Comparison of ENCODE assay signal across 16 cellular contexts in the genomic region with DNA sequence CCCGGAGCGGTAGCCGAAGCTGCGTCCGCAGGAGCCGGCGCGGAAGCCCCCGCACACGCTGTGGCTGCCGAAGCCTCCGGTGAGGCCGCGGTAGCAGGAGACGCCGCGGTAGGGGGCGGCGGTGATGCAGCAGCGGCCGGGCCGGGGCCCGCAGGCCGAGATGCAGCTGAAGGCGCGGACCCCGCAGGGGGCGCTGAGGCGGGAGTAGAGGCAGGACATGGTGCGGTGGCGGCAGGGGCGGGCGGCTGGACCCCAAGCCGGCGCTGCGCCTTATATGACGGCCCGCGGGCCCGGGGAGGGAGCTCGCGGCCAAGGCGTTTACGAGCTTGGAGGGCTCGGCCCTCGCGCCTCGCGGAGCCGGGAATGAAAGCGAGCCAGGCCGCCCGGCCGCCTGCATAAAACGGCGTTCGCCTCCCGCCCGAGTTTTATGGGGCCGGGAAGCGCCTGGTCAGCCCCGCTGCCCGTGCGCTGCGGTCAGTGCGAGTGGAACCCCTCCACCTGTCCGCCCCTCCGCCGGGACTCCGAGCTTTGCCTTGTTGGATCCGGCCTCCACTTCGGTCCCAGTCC. TPM values are rescaled to one million over a fixed set of nuclear protein-coding genes. Genes with fewer than 3 reads are reported as not detected.
DNase-seq lines count a peak whose midpoint lies in the region; ATAC-seq, FAIRE-seq and TF ChIP-seq lines count a peak whose summit lies in the region.
"Had no signal": no experiment of that assay in that cellular context is flagged by ENCODE, and none has a peak within 500 bp of the region (broad histone marks: within the 10 kb centered on the region; RNA-seq: fewer than 3 reads in every experiment).

No MANE protein-coding gene starts in this region.

- H3K4me1 Mint-ChIP-seq in H9 = peaks cover 26% of the 10 kb centered on the region in 2 experiments

- H4K91ac ChIP-seq in H9 (ENCODE audit: insufficient read length, low read depth, low read length) = no peak overlapping the region

- intact Hi-C loops in spleen (cut with DNase I; ENCODE audit: low total_unique reads) = no loop called here
- intact Hi-C loops in sciatic nerve (cut with DNase I) = no loop called here

- peaks cover 0 to 26% (median 5%) of the 10 kb centered on the region in 3 experiments; a peak in 2 of 7 replicates for H3K36me3 Mint-ChIP-seq in H9 (ENCODE audit: insufficient read depth in 1 of 3, low read depth in 3 of 3)

- no peaks in the 10 kb centered on the region for H3K79me2 ChIP-seq in H9 (ENCODE audit: insufficient read depth, low read length)
- no peaks in the 10 kb centered on the region for H3K79me2 ChIP-seq in keratinocyte (ENCODE audit: control insufficient read depth, insufficient read depth, low read length)

- no peak overlapping the region for H3K23ac ChIP-seq in H9 (ENCODE audit: insufficient read length, low read depth, low read length)

- no peak overlapping the region for H2BK20ac ChIP-seq in H9 (ENCODE audit: low read depth, low read length, poor library complexity, severe bottlenecking)

- no peak overlapping the region for H2AFZ ChIP-seq in H9 (ENCODE audit: low read length)
- H2AFZ ChIP-seq in keratinocyte (ENCODE audit: control insufficient read depth, low read length) = no peak overlapping the region

- H3K23me2 ChIP-seq in H9 (ENCODE audit: insufficient read length, low read depth, low read length, poor library complexity, severe bottlenecking) = no peaks in the 10 kb centered on the region

- WGBS in H9 (ENCODE audit: extremely low coverage, insufficient read length, low lambda C conversion rate) = no CpG with 5 or more reads among the region's 72 CpGs
- 6 to 16% (median 7%) methylated on average over 37 to 72 of the region's 72 CpGs for WGBS in spleen, 5 donors

- H3K27me3 Mint-ChIP-seq in H9 (ENCODE audit: low read depth) = peaks cover 88% of the 10 kb centered on the region

- H3K4me3 Mint-ChIP-seq in H9 = no peak overlapping the region; a peak in 1 of 5 replicates
- H3K4me3 Mint-ChIP-seq: stimulated activated naive CD8-positive, alpha-beta T cell treated with anti-CD3 and anti-CD28 coated beads, Interleukin-15, Interleukin-2, amounts not matched to agents 100 ng/mL and 50 ng/mL, for 24 hours had no signal

- peaks cover 15 to 28% of the 10 kb centered on the region in 2 experiments; a peak in 4 of 5 replicates for H3K9me3 Mint-ChIP-seq in H9
- H3K9me3 Mint-ChIP-seq: stimulated activated naive CD8-positive, alpha-beta T cell treated with anti-CD3 and anti-CD28 coated beads, Interleukin-15, Interleukin-2, amounts not matched to agents 100 ng/mL and 50 ng/mL, for 24 hours had no signal

- H3K18ac ChIP-seq in H9 (ENCODE audit: insufficient read length, low read depth, low read length) = no peak overlapping the region

- H3K4me3 ChIP-seq in coronary artery = peak overlapping the region; percentile 62
- no peak overlapping the region for H3K4me3 ChIP-seq in keratinocyte (ENCODE audit: control insufficient read depth in 2 of 3, extremely low read depth in 1 of 3, insufficient read depth in 2 of 3, low read depth in 1 of 3, low read length in 3 of 3)
- H3K4me3 ChIP-seq in spleen = peak overlapping the region in 2 of 8 donors; percentile 11 to 39
- H3K4me3 ChIP-seq: GM12878 had no signal

- H3K27ac ChIP-seq in H9 (ENCODE audit: insufficient read length, low read depth, low read length) = no peak overlapping the region
- peak overlapping the region in 1 of 2 donors; percentile 15 for H3K27ac ChIP-seq in coronary artery
- H3K27ac ChIP-seq in keratinocyte (ENCODE audit: control insufficient read depth, insufficient read depth, low read length) = no peak overlapping the region
- no peak overlapping the region for H3K27ac ChIP-seq in spleen

- H2BK12ac ChIP-seq in H9 (ENCODE audit: insufficient read length, low read depth, low read length) = no peak overlapping the region

- no peak overlapping the region for H4K8ac ChIP-seq in H9 (replicated peaks; ENCODE audit: insufficient read length, low read depth, low read length)

- no peak for TF ChIP-seq POLR2A in spleen (IDR thresholded peaks at IDR 0.05)

- H3K9me3 ChIP-seq in H9 (ENCODE audit: control insufficient read depth, low read depth, low read length) (no peaks in the 10 kb centered on the region), keratinocyte (ENCODE audit: control insufficient read depth, low read depth, low read length) (no peaks in the 10 kb centered on the region), spleen (no peaks in the 10 kb centered on the region)

- H4K5ac ChIP-seq in H9 (ENCODE audit: insufficient read length, low read depth, low read length) = no peak overlapping the region

- DNase-seq in H9 (peak; percentile 76), coronary artery (ENCODE audit: low spot score) (no peak), keratinocyte (ENCODE audit: low read depth, low spot score) (no peak), spleen (peak; percentile 72), sciatic nerve (ENCODE audit: low spot score) (no peak), NCI-H526 treated with DMSO at 0.1 percent for 48 hours (lab: John Stamatoyannopoulos, UW) (no peak), NCI-H2107 (lab: John Stamatoyannopoulos, UW) (no peak)
- DNase-seq: activated CD8-positive, alpha-beta memory T cell treated with anti-CD3 and anti-CD28 coated beads, Interleukin-2, amount 50 U/mL, for 4 hours; Calu3; naive thymus-derived CD4-positive, alpha-beta T cell; NCI-H1930; T1000 had no signal

- H3K9me1 ChIP-seq in keratinocyte (ENCODE audit: control insufficient read depth, extremely low read depth, insufficient read depth, low read length) = no peaks in the 10 kb centered on the region

- no peak overlapping the region for H3K9ac ChIP-seq in H9 (ENCODE audit: extremely low read depth, insufficient read length, low read length)
- no peak overlapping the region for H3K9ac ChIP-seq in keratinocyte (ENCODE audit: control insufficient read depth, extremely low read depth, insufficient read depth, low read length)

- dilution Hi-C loops in keratinocyte (cut with MboI; ENCODE audit: extremely low pct_ligation_motif_present, low sequenced_read_pairs) = no loop called here

- FAIRE-seq in keratinocyte (lab: Jason Lieb, UNC) = no peak
- FAIRE-seq: GM12878, HepG2 had no signal

- no peak overlapping the region for H3T11ph ChIP-seq in H9 (ENCODE audit: low read length)

- no peak overlapping the region; the same call in 1 of the 2 replicates for H3K14ac ChIP-seq in H9 (ENCODE audit: insufficient read depth, low read length)

- no peak overlapping the region for H2BK120ac ChIP-seq in H9 (ENCODE audit: low read depth, low read length, poor library complexity, severe bottlenecking)

- peak overlapping the region; percentile 16 for H3K4me2 ChIP-seq in H9 (ENCODE audit: insufficient read depth, insufficient read length, low read length)
- peak overlapping the region; percentile 33 for H3K4me2 ChIP-seq in keratinocyte (ENCODE audit: control insufficient read depth, extremely low read depth, insufficient read depth, low read depth, low read length)

- TF ChIP-seq CTCF in H9 (conservative IDR thresholded peaks at IDR 0.05) = peak; percentile 37; the same call in 1 of the 3 replicates
- TF ChIP-seq CTCF in coronary artery (IDR thresholded peaks at IDR 0.05) = no peak
- no peak for TF ChIP-seq CTCF in keratinocyte (optimal IDR thresholded peaks at IDR 0.05 in 1 of 3, IDR thresholded peaks at IDR 0.05 in 1 of 3, conservative IDR thresholded peaks at IDR 0.05 in 1 of 3; ENCODE audit: extremely low read depth in 1 of 3, insufficient read depth in 2 of 3, low read length in 3 of 3)
- TF ChIP-seq CTCF in spleen (IDR thresholded peaks at IDR 0.05 in 8 of 11, conservative IDR thresholded peaks at IDR 0.05 in 3 of 11) = peak in 1 of 11 experiments; percentile 22

- no peak overlapping the region for H2AK5ac ChIP-seq in H9 (ENCODE audit: insufficient read length, low read length)

- ATAC-seq in sciatic nerve = no peak
- ATAC-seq: GM12878; HepG2; naive thymus-derived CD4-positive, alpha-beta T cell had no signal

- H3K27me3 ChIP-seq in H9 (ENCODE audit: insufficient read depth, low read length) (no peaks in the 10 kb centered on the region; the same call in 1 of the 2 replicates), keratinocyte (ENCODE audit: control insufficient read depth, extremely low read depth, insufficient read depth, low read length) (peaks cover 21% of the 10 kb centered on the region), spleen (replicated peaks in 1 of 7) (peaks cover 0 to 95% (median 29%) of the 10 kb centered on the region in 7 donors)

- no peaks in the 10 kb centered on the region for H3K4me1 ChIP-seq in H9 (ENCODE audit: insufficient read depth, low read length)
- no peaks in the 10 kb centered on the region for H3K4me1 ChIP-seq in keratinocyte (ENCODE audit: control insufficient read depth, extremely low read depth, insufficient read depth, low read length)
- peaks cover 0 to 25% (median 16%) of the 10 kb centered on the region in 6 donors for H3K4me1 ChIP-seq in spleen

- no peak overlapping the region for H3K56ac ChIP-seq in H9 (ENCODE audit: insufficient read length, low read depth, low read length)

- no peak overlapping the region for H2BK5ac ChIP-seq in H9 (ENCODE audit: insufficient read length, low read length)

- no peak overlapping the region for H2BK15ac ChIP-seq in H9 (ENCODE audit: low read depth, low read length)

- H4K20me1 ChIP-seq in H9 (ENCODE audit: control insufficient read depth, insufficient read depth, insufficient read length) (no peaks in the 10 kb centered on the region), keratinocyte (ENCODE audit: control insufficient read depth, extremely low read depth, insufficient read depth, low read length) (no peaks in the 10 kb centered on the region)

- no peak overlapping the region for H3K4ac ChIP-seq in H9 (ENCODE audit: low read depth, low read length)

- H3K79me1 ChIP-seq in H9 (ENCODE audit: insufficient read depth, low read depth, low read length, poor library complexity, severe bottlenecking) = no peaks in the 10 kb centered on the region

- H3K27ac Mint-ChIP-seq in H9 = no peak overlapping the region
- H3K27ac Mint-ChIP-seq: naive thymus-derived CD4-positive, alpha-beta T cell; stimulated activated naive CD8-positive, alpha-beta T cell treated with anti-CD3 and anti-CD28 coated beads, Interleukin-15, Interleukin-2, amounts not matched to agents 100 ng/mL and 50 ng/mL, for 24 hours had no signal

- H3K36me3 ChIP-seq in keratinocyte (ENCODE audit: control insufficient read depth in 2 of 2, extremely low read depth in 1 of 2, insufficient read depth in 2 of 2, low read length in 2 of 2) (no peaks in the 10 kb centered on the region), spleen (no peaks in the 10 kb centered on the region)

RNA-seq across cellular contexts. Expression of a gene that starts 16.0 kb away (rescaled TPM):
- total RNA-seq in H9 (2021) (not detected in 2 replicates), spleen (under 1 TPM in 2 of 7 donors, not detected in 5; 0.17 to 0.26 TPM), sciatic nerve (0.45 TPM)
- polyA plus RNA-seq in keratinocyte (0.03 TPM in 1 of 3 replicates, not detected in the others), spleen (under 1 TPM in 2 of 3 donors, not detected in 1; 0.08 to 0.09 TPM)
- not detected for polyA plus RNA-seq in keratinocyte (2011; ENCODE audit: low read depth)
- not detected in 2 replicates for polyA plus RNA-seq in keratinocyte (2011; cell fraction: cytosol; rRNA removed)
- not detected in 2 replicates for polyA plus RNA-seq in keratinocyte (2011; cell fraction: nucleus; rRNA removed)
- polyA plus RNA-seq in keratinocyte (2012; ENCODE audit: low replicate concordance) = 0.20 TPM in 1 of 2 replicates, not detected in the other
- not detected in 3 replicates for polyA minus RNA-seq in keratinocyte
- polyA minus RNA-seq in keratinocyte (2011; cell fraction: cytosol; rRNA and poly(A)+ RNA removed) = not detected
- polyA minus RNA-seq in keratinocyte (2011; cell fraction: nucleus; rRNA and poly(A)+ RNA removed) = not detected in 2 replicates
- total RNA-seq: glomerular endothelial cell, HepG2 had no signal
- polyA plus RNA-seq: HepG2; naive thymus-derived CD4-positive, alpha-beta T cell had no signal

RNA-seq across cellular contexts. Expression of a gene that starts 25.4 kb away (rescaled TPM):
- total RNA-seq in H9 (2021) (8.9 and 10.0 TPM in 2 replicates), spleen (1 to 10 TPM in 1 of 7 donors, under 1 TPM in 3, not detected in 3; 0.73 to 1.5 (median 0.83) TPM), sciatic nerve (4.0 TPM)
- polyA plus RNA-seq in keratinocyte (112 to 224 TPM (median 117 TPM) in 3 replicates), spleen (1 to 10 TPM; 1.2 to 1.9 (median 1.6) TPM)
- polyA plus RNA-seq in keratinocyte (2011; ENCODE audit: low read depth) = 24.1 TPM
- 212 and 224 TPM in 2 replicates for polyA plus RNA-seq in keratinocyte (2011; cell fraction: cytosol; rRNA removed)
- 226 and 228 TPM in 2 replicates for polyA plus RNA-seq in keratinocyte (2011; cell fraction: nucleus; rRNA removed)
- polyA plus RNA-seq in keratinocyte (2012; ENCODE audit: low replicate concordance) = 12.2 and 287 TPM in 2 replicates
- 128 to 386 TPM (median 130 TPM) in 3 replicates for polyA minus RNA-seq in keratinocyte
- polyA minus RNA-seq in keratinocyte (2011; cell fraction: cytosol; rRNA and poly(A)+ RNA removed) = 274 TPM
- polyA minus RNA-seq in keratinocyte (2011; cell fraction: nucleus; rRNA and poly(A)+ RNA removed) = 101 and 129 TPM in 2 replicates
- total RNA-seq: HepG2 had no signal
- polyA plus RNA-seq: naive thymus-derived CD4-positive, alpha-beta T cell had no signal

RNA-seq across cellular contexts. Expression of a gene that starts 32.9 kb away (rescaled TPM):
- total RNA-seq in H9 (2021) (not detected in 2 replicates), spleen (not detected), sciatic nerve (not detected)
- polyA plus RNA-seq in keratinocyte (0.03 to 0.15 TPM in 2 of 3 replicates, not detected in the other), spleen (under 1 TPM in 2 of 3 donors, not detected in 1; 0.05 to 0.37 TPM)
- polyA plus RNA-seq in keratinocyte (2011; ENCODE audit: low read depth) = 0.96 TPM
- polyA plus RNA-seq in keratinocyte (2011; cell fraction: cytosol; rRNA removed) = 0.04 and 0.05 TPM in 2 replicates
- polyA plus RNA-seq in keratinocyte (2011; cell fraction: nucleus; rRNA removed) = 0.09 TPM in 1 of 2 replicates, not detected in the other
- 0.09 and 0.95 TPM in 2 replicates for polyA plus RNA-seq in keratinocyte (2012; ENCODE audit: low replicate concordance)
- 0.20 TPM in 1 of 3 replicates, not detected in the others for polyA minus RNA-seq in keratinocyte
- not detected for polyA minus RNA-seq in keratinocyte (2011; cell fraction: cytosol; rRNA and poly(A)+ RNA removed)
- polyA minus RNA-seq in keratinocyte (2011; cell fraction: nucleus; rRNA and poly(A)+ RNA removed) = not detected in 2 replicates
- total RNA-seq: glomerular endothelial cell, HepG2 had no signal
- polyA plus RNA-seq: HepG2; naive thymus-derived CD4-positive, alpha-beta T cell had no signal

Comparison
In these comparisons a context has a peak if more than half of its experiments do, and no peak if none do; other contexts are left out.
1. DNase-seq: peak in H9 (single experiment) and spleen (single experiment); none in coronary artery (single experiment), keratinocyte (single experiment), sciatic nerve (single experiment), NCI-H526 treated with DMSO at 0.1 percent for 48 hours (single experiment) and NCI-H2107 (single experiment).